In genomic region chr17:38562215-38562569, GRCh38 we compare ENCODE assay signal across 1 cellular context.
TF ChIP-seq lines count a peak whose summit lies in the region.

No MANE protein-coding gene starts in this region.

TF ChIP-seq in endothelial cell of umbilical vein, 7 proteins besides CTCF, POLR2A, EP300 and RAD21 (continued from another document):
- TF ChIP-seq FOS (IDR thresholded peaks at IDR 0.05; ENCODE audit: borderline replicate concordance, insufficient read depth, low read length): no peak
